Comparison of ENCODE assay signal across 1 cellular context in genomic region chr1:17586172-17586963, GRCh38.
TF ChIP-seq lines count a peak whose summit lies in the region.

No MANE protein-coding gene starts in this region.

TF ChIP-seq in GM23338, 12 proteins besides CTCF, POLR2A, EP300 and RAD21 (continued from another document):
- TF ChIP-seq, protein P1, sequence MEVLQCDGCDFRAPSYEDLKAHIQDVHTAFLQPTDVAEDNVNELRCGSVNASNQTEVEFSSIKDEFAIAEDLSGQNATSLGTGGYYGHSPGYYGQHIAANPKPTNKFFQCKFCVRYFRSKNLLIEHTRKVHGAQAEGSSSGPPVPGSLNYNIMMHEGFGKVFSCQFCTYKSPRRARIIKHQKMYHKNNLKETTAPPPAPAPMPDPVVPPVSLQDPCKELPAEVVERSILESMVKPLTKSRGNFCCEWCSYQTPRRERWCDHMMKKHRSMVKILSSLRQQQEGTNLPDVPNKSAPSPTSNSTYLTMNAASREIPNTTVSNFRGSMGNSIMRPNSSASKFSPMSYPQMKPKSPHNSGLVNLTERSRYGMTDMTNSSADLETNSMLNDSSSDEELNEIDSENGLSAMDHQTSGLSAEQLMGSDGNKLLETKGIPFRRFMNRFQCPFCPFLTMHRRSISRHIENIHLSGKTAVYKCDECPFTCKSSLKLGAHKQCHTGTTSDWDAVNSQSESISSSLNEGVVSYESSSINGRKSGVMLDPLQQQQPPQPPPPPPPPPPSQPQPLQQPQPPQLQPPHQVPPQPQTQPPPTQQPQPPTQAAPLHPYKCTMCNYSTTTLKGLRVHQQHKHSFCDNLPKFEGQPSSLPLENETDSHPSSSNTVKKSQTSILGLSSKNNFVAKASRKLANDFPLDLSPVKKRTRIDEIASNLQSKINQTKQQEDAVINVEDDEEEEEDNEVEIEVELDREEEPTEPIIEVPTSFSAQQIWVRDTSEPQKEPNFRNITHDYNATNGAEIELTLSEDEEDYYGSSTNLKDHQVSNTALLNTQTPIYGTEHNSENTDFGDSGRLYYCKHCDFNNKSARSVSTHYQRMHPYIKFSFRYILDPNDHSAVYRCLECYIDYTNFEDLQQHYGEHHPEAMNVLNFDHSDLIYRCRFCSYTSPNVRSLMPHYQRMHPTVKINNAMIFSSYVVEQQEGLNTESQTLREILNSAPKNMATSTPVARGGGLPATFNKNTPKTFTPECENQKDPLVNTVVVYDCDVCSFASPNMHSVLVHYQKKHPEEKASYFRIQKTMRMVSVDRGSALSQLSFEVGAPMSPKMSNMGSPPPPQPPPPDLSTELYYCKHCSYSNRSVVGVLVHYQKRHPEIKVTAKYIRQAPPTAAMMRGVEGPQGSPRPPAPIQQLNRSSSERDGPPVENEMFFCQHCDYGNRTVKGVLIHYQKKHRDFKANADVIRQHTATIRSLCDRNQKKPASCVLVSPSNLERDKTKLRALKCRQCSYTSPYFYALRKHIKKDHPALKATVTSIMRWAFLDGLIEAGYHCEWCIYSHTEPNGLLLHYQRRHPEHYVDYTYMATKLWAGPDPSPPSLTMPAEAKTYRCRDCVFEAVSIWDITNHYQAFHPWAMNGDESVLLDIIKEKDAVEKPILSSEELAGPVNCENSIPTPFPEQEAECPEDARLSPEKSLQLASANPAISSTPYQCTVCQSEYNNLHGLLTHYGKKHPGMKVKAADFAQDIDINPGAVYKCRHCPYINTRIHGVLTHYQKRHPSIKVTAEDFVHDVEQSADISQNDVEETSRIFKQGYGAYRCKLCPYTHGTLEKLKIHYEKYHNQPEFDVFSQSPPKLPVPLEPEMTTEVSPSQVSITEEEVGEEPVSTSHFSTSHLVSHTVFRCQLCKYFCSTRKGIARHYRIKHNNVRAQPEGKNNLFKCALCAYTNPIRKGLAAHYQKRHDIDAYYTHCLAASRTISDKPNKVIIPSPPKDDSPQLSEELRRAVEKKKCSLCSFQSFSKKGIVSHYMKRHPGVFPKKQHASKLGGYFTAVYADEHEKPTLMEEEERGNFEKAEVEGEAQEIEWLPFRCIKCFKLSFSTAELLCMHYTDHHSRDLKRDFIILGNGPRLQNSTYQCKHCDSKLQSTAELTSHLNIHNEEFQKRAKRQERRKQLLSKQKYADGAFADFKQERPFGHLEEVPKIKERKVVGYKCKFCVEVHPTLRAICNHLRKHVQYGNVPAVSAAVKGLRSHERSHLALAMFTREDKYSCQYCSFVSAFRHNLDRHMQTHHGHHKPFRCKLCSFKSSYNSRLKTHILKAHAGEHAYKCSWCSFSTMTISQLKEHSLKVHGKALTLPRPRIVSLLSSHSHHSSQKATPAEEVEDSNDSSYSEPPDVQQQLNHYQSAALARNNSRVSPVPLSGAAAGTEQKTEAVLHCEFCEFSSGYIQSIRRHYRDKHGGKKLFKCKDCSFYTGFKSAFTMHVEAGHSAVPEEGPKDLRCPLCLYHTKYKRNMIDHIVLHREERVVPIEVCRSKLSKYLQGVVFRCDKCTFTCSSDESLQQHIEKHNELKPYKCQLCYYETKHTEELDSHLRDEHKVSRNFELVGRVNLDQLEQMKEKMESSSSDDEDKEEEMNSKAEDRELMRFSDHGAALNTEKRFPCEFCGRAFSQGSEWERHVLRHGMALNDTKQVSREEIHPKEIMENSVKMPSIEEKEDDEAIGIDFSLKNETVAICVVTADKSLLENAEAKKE (CRISPR knock-in tag; IDR thresholded peaks at IDR 0.05) = no peak
- TF ChIP-seq EZH2phosphoT487 (IDR thresholded peaks at IDR 0.05; ENCODE audit: unreplicated experiment) = no peak
- no peak for TF ChIP-seq JUNB (IDR thresholded peaks at IDR 0.05; ENCODE audit: unreplicated experiment)
- TF ChIP-seq EZH2 (IDR thresholded peaks at IDR 0.05; ENCODE audit: low read depth, unreplicated experiment) = no peak
- TF ChIP-seq ZNF114 (CRISPR knock-in tag; IDR thresholded peaks at IDR 0.05) = no peak
- no peak for TF ChIP-seq CREB1 (CRISPR knock-in tag; IDR thresholded peaks at IDR 0.05; ENCODE audit: low read depth)
- no peak for TF ChIP-seq STAT1 (IDR thresholded peaks at IDR 0.05; ENCODE audit: unreplicated experiment)
